In the genomic region with DNA sequence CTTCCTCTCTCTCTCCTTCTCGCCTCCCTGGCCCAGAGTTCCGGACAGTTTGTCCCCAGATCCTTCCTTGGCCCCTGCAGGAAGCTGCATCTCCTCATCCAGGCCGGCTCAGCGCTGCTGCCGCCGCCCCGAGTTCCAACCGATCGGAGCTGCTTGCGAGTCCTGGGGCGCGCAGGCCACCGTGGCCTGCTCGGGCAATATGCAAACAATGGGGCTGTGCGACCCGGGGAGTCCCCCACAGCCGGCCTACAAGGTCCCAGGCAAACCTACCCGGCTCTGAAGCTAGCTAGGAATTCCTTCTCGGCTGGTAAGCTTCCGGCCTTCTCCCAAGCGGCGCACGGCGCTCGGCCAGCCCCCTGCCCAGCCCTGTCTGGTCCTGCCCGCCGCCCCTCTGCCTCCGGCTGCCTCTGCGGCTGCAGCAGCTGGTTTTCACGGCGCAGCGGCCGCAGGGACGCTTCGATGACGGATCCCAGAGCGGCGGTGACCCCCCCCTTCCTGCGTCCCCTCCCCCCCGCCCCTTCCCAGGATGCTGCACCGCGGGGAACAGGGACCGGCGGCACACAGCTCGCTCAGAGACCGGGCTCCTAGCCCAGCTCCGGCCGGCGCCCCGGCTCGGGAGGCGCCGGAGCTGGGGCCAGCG, we compare ENCODE assay signal across 8 cellular contexts. TPM values are rescaled to one million over a fixed set of nuclear protein-coding genes. Genes with fewer than 3 reads are reported as not detected.
DNase-seq lines count a peak whose midpoint lies in the region; ATAC-seq, FAIRE-seq and TF ChIP-seq lines count a peak whose summit lies in the region.

No MANE protein-coding gene starts in this region.

- TF ChIP-seq EP300 in stomach (IDR thresholded peaks at IDR 0.05), result no peak

- no peaks in the 10 kb centered on the region for H3F3A ChIP-seq in PC-3 (ENCODE audit: low read length, unreplicated experiment)

- peaks cover 4% of the 10 kb centered on the region for H3K27me3 Mint-ChIP-seq in CD4-positive, alpha-beta T cell

- H3K9me3 ChIP-seq in CD4-positive, alpha-beta T cell (ENCODE audit: control insufficient read depth, low read length), result no peaks in the 10 kb centered on the region
- H3K9me3 ChIP-seq in PC-3 (ENCODE audit: low read length), result no peaks in the 10 kb centered on the region
- H3K9me3 ChIP-seq in stomach, result no peaks in the 10 kb centered on the region

- H3K36me3 ChIP-seq in PC-3 (ENCODE audit: low read depth, low read length) (no peaks in the 10 kb centered on the region), bronchial epithelial cell (ENCODE audit: control insufficient read depth, insufficient read depth, low read length) (peaks cover 14% of the 10 kb centered on the region), kidney epithelial cell (ENCODE audit: control insufficient read depth, insufficient read depth, low read length) (no peaks in the 10 kb centered on the region), stomach (peaks cover 20 to 30% (median 26%) of the 10 kb centered on the region in 4 donors)

- no peak for TF ChIP-seq POLR2A in stomach (IDR thresholded peaks at IDR 0.05)

- peak overlapping the region; percentile 92 for H3K4me3 ChIP-seq in PC-3 (ENCODE audit: low read length)
- peak overlapping the region; percentile 62 for H3K4me3 ChIP-seq in bronchial epithelial cell (ENCODE audit: low read depth, low read length)
- H3K4me3 ChIP-seq in kidney epithelial cell (ENCODE audit: low read depth, low read length), result peak overlapping the region; percentile 72
- H3K4me3 ChIP-seq in stomach, result peak overlapping the region; percentile 64 to 76 (median 70)

- H3K36me3 Mint-ChIP-seq in CD4-positive, alpha-beta T cell (ENCODE audit: low read depth), result peaks cover 55% of the 10 kb centered on the region

- H3K4me3 Mint-ChIP-seq in CD4-positive, alpha-beta T cell, result peak overlapping the region; percentile 97

- FAIRE-seq in bronchial epithelial cell (lab: Jason Lieb, UNC), result no peak

- intact Hi-C loops in CD4-positive, alpha-beta T cell (cut with DNase I, micrococcal nuclease), result loop anchor here in 1 of 2 experiments (5.0 kb wide), 1 partner anchor 59 kb away; no protein-coding TSS in a partner anchor
- intact Hi-C loops in PC-3 (cut with micrococcal nuclease) (loop anchor here (5.0 kb wide), 1 partner anchor 356 kb away; no protein-coding TSS in a partner anchor), stomach (cut with DNase I; ENCODE audit: low total_unique reads) (no loop called here)

- 0 to 34% (median 18%) methylated on average over 34 to 52 of the region's 54 CpGs; no CpG with 5 or more reads in 1 of the 5 donors for WGBS in stomach, 5 donors

- no TSS peak for BruUV-seq in PC-3 (replicated peaks; lab: Mats Ljungman, UMichigan)

- ATAC-seq in CD4-positive, alpha-beta T cell (ENCODE audit: poor library complexity), result no peak
- ATAC-seq in GM21619 (IDR thresholded peaks at IDR 0.05; ENCODE audit: unreplicated experiment) (peak; percentile 5), PC-3 (peak; percentile 63), HG03565 (IDR thresholded peaks at IDR 0.05; ENCODE audit: unreplicated experiment) (no peak), GM18858 (IDR thresholded peaks at IDR 0.05; ENCODE audit: unreplicated experiment) (no peak)

- no peaks in the 10 kb centered on the region for H3K9me3 Mint-ChIP-seq in CD4-positive, alpha-beta T cell

- no peaks in the 10 kb centered on the region for H3K9me2 ChIP-seq in PC-3 (replicated peaks; ENCODE audit: low read length)

- H2AFZ ChIP-seq in PC-3 (ENCODE audit: low read length), result peak overlapping the region; percentile 78

- peaks cover 22% of the 10 kb centered on the region for H3K4me1 ChIP-seq in PC-3 (ENCODE audit: insufficient read depth, low read length)
- peaks cover 9 to 57% (median 30%) of the 10 kb centered on the region in 4 donors for H3K4me1 ChIP-seq in stomach

- POLR2A ChIA-PET in CD4-positive, alpha-beta T cell (lab: Charles Lee), result interaction anchor here (1.6 to 14.7 kb wide), 10 partner anchors 10 to 375 kb away, joined by 6 to 754 read pairs (median 14); a partner anchor contains a TSS
- POLR2A ChIA-PET in PC-3 (lab: Charles Lee; ENCODE audit: unreplicated experiment), result interaction anchor here (0.6 kb wide), 1 partner anchor 55 kb away, joined by 14 read pairs; no protein-coding TSS in a partner anchor

- no peak for TF ChIP-seq CTCF in CD4-positive, alpha-beta T cell (IDR thresholded peaks at IDR 0.05)
- TF ChIP-seq CTCF in PC-3 (conservative IDR thresholded peaks at IDR 0.05; ENCODE audit: low read depth, low read length) (no peak), bronchial epithelial cell (IDR thresholded peaks at IDR 0.05; ENCODE audit: insufficient read depth, low read length, severe bottlenecking) (no peak), kidney epithelial cell (IDR thresholded peaks at IDR 0.05; ENCODE audit: insufficient read depth, low read length, poor library complexity, severe bottlenecking) (no peak), stomach (IDR thresholded peaks at IDR 0.05) (no peak)

- H3K27ac Mint-ChIP-seq in CD4-positive, alpha-beta T cell, result peak overlapping the region; percentile 99

- H3K9ac ChIP-seq in PC-3 (ENCODE audit: low read length), result peak overlapping the region; percentile 80

- peak overlapping the region; percentile 91 for H3K27ac ChIP-seq in CD4-positive, alpha-beta T cell (ENCODE audit: low read depth, low read length)
- H3K27ac ChIP-seq in PC-3 (ENCODE audit: low read length) (peak overlapping the region; percentile 25), stomach (peak overlapping the region; percentile 91 to 97 (median 96))

- no peaks in the 10 kb centered on the region for H3K27me3 ChIP-seq in CD4-positive, alpha-beta T cell (ENCODE audit: control insufficient read depth, insufficient read depth, low read length)
- H3K27me3 ChIP-seq in PC-3 (ENCODE audit: low read length), result no peaks in the 10 kb centered on the region
- no peaks in the 10 kb centered on the region for H3K27me3 ChIP-seq in bronchial epithelial cell (ENCODE audit: control insufficient read depth, insufficient read depth, low read length)
- H3K27me3 ChIP-seq in kidney epithelial cell (ENCODE audit: control insufficient read depth, insufficient read depth, low read length), result peaks cover 4% of the 10 kb centered on the region
- H3K27me3 ChIP-seq in stomach, result peaks cover 0 to 10% (median 0%) of the 10 kb centered on the region in 3 donors

- H3K4me2 ChIP-seq in PC-3 (ENCODE audit: low read length), result peak overlapping the region; percentile 97

- peak in 4 of 10 experiments; percentile 6 to 24 (median 18) for DNase-seq in CD4-positive, alpha-beta T cell
- DNase-seq in PC-3 (peak; percentile 28), bronchial epithelial cell (ENCODE audit: low read depth) (no peak), kidney epithelial cell (ENCODE audit: low read depth) (no peak), stomach (no peak)

- no peaks in the 10 kb centered on the region for H3K79me2 ChIP-seq in PC-3 (ENCODE audit: low read length)

- H4K20me1 ChIP-seq in PC-3 (ENCODE audit: low read length), result no peaks in the 10 kb centered on the region

- peaks cover 59% of the 10 kb centered on the region for H3K4me1 Mint-ChIP-seq in CD4-positive, alpha-beta T cell (ENCODE audit: low read depth)

- CTCF ChIA-PET in CD4-positive, alpha-beta T cell (lab: Charles Lee), result interaction anchor here (1.4 to 15.2 kb wide), 3 partner anchors 40 to 110 kb away, joined by 3 to 261 read pairs (median 31); a partner anchor contains a TSS
- CTCF ChIA-PET in PC-3 (lab: Charles Lee), result interaction anchor here (0.9 to 1.5 kb wide), 5 partner anchors 40 to 88 kb away, joined by 3 to 16 read pairs (median 5); a partner anchor contains a TSS

RNA-seq across cellular contexts. Expression of a gene that starts 59.4 kb away (rescaled TPM):
- total RNA-seq in CD4-positive, alpha-beta T cell, result 1,000 to 10,000 TPM; 3,132 to 3,144 TPM
- 17.8 and 18.1 TPM in 2 replicates for total RNA-seq in PC-3 (2014; rRNA removed)
- 83.5 and 84.7 TPM in 2 replicates for total RNA-seq in bronchial epithelial cell
- 69.0 and 75.0 TPM in 2 replicates for total RNA-seq in kidney epithelial cell
- 100 to 1,000 TPM; 303 to 906 (median 347) TPM for total RNA-seq in stomach
- polyA plus RNA-seq in stomach, result 100 to 1,000 TPM; 198 to 358 (median 292) TPM

Comparison
In these comparisons a context has a peak if more than half of its experiments do, and no peak if none do; other contexts are left out.
1. ATAC-seq: peak in GM21619 (single experiment) and PC-3 (single experiment); none in CD4-positive, alpha-beta T cell (single experiment), HG03565 (single experiment) and GM18858 (single experiment).
2. H3K27ac ChIP-seq: peak in every context shown above with its lines; median percentile 96 in stomach; 91 in CD4-positive, alpha-beta T cell; 25 in PC-3.
3. Peak in every context shown above with its lines, with median percentiles within 50 percentile points of each other: H3K4me3 ChIP-seq.